Comparison of ENCODE assay signal across 12 cellular contexts in the genomic region with DNA sequence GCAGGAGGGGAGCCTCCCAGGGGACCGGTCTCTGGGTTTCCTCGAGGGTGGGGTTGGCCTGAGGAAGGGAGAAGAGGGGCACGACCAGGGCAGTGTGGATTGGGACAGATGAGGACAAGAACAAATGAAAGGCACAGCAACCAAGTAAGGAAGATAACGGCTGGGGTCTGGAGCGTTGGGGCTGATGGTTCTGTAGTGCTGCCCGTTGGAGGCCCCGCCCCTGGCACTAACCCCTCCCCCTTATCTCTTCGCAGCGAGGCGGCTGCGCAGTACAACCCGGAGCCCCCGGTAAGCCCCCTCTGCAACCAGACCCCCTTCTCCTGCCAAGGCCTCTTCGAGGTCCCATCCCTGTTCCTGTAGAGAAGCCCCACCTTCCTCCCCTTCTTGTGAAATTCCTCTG. TPM values are rescaled to one million over a fixed set of nuclear protein-coding genes. Genes with fewer than 3 reads are reported as not detected.
A peak's percentile ranks its signal among the peaks of the same experiment; 100 is the strongest.
DNase-seq lines count a peak whose midpoint lies in the region; ATAC-seq and TF ChIP-seq lines count a peak whose summit lies in the region.
"Had no signal": no experiment of that assay in that cellular context is flagged by ENCODE, and none has a peak within 500 bp of the region (broad histone marks: within the 10 kb centered on the region; RNA-seq: fewer than 3 reads in every experiment).

No MANE protein-coding gene starts in this region.

- CTCF ChIA-PET in Caco-2 (lab: Charles Lee) = no interaction called here

- no peaks in the 10 kb centered on the region for H3K9me2 ChIP-seq in Karpas-422 (replicated peaks; ENCODE audit: insufficient read depth, low read length)

- no peak overlapping the region for H3K27ac ChIP-seq in Karpas-422 (ENCODE audit: low read length)
- peak overlapping the region; percentile 99 for H3K27ac ChIP-seq in epithelial cell of prostate

- H3K9ac ChIP-seq in Karpas-422 (ENCODE audit: low read length) = no peak overlapping the region

- H3K27me3 Mint-ChIP-seq in Caco-2 (ENCODE audit: insufficient read depth, unreplicated experiment) (no peaks in the 10 kb centered on the region), osteocyte (ENCODE audit: unreplicated experiment) (no peaks in the 10 kb centered on the region)

- peaks cover 7% of the 10 kb centered on the region for H3K4me1 ChIP-seq in Caco-2
- H3K4me1 ChIP-seq in Karpas-422 (ENCODE audit: low read length) = peaks cover 14% of the 10 kb centered on the region

- H3K79me2 ChIP-seq in Karpas-422 (ENCODE audit: low read length) = peaks cover 19% of the 10 kb centered on the region

- H3K4me3 ChIP-seq in Caco-2 (ENCODE audit: low read depth, low read length) (no peak overlapping the region), Karpas-422 (ENCODE audit: low read length) (no peak overlapping the region; the same call in 1 of the 2 replicates)

- H3K36me3 ChIP-seq in Caco-2 (ENCODE audit: control insufficient read depth, insufficient read depth, low read length) = peaks cover 8% of the 10 kb centered on the region
- H3K36me3 ChIP-seq in Karpas-422 (ENCODE audit: insufficient read depth, low read length) = peaks cover 13% of the 10 kb centered on the region; the same call in 1 of the 2 replicates

- no peak for TF ChIP-seq CTCF in Caco-2 (IDR thresholded peaks at IDR 0.05; ENCODE audit: insufficient read depth in 1 of 2, low read depth in 1 of 2, low read length in 1 of 2, severe bottlenecking in 1 of 2, unreplicated experiment in 1 of 2)
- no peak for TF ChIP-seq CTCF in osteocyte (IDR thresholded peaks at IDR 0.05)

- H3K27ac Mint-ChIP-seq in Caco-2 (ENCODE audit: unreplicated experiment) (no peak overlapping the region), osteocyte (ENCODE audit: unreplicated experiment) (peak overlapping the region; percentile 52)

- POLR2A ChIA-PET in Caco-2 (lab: Charles Lee) = no interaction called here

- no peak overlapping the region for H2AFZ ChIP-seq in Karpas-422 (ENCODE audit: low read length)

- H3K36me3 Mint-ChIP-seq in Caco-2 (ENCODE audit: insufficient read depth, unreplicated experiment) (peaks cover 57% of the 10 kb centered on the region), osteocyte (ENCODE audit: unreplicated experiment) (peaks cover 41% of the 10 kb centered on the region)

- no peak for DNase-seq in Caco-2
- peak; percentile 21 for DNase-seq in Karpas-422
- DNase-seq in epithelial cell of prostate (ENCODE audit: low read depth, low spot score) = no peak
- DNase-seq in osteocyte (ENCODE audit: extremely low spot score, unreplicated experiment) = no peak
- no peak for DNase-seq in SKM-1 (lab: John Stamatoyannopoulos, UW; ENCODE audit: unreplicated experiment)
- no peak for DNase-seq in RKO (ENCODE audit: low spot score)
- DNase-seq in NCI-H146 (lab: John Stamatoyannopoulos, UW) = no peak
- DNase-seq: DMS79 treated with DMSO at 0.1 percent for 48 hours, NCI-H187 had no signal

- 0 out of 2 replicates have a peak, but pooled peaks cover 3% of the 10 kb centered on the region for H4K20me1 ChIP-seq in Karpas-422 (ENCODE audit: insufficient read depth, low read depth, low read length)

- no TSS peak for BruUV-seq in Caco-2 (replicated peaks; lab: Mats Ljungman, UMichigan)

- peaks cover 9% of the 10 kb centered on the region for H3K9me3 Mint-ChIP-seq in Caco-2 (ENCODE audit: unreplicated experiment)
- no peaks in the 10 kb centered on the region for H3K9me3 Mint-ChIP-seq in osteocyte (ENCODE audit: unreplicated experiment)

- ATAC-seq in GM18867 (IDR thresholded peaks at IDR 0.05; ENCODE audit: unreplicated experiment) = no peak
- ATAC-seq: sciatic nerve had no signal

- H3K9me3 ChIP-seq in Caco-2 (no peaks in the 10 kb centered on the region; the same call in 1 of the 2 replicates), Karpas-422 (ENCODE audit: low read length) (no peaks in the 10 kb centered on the region)

- H3K4me3 Mint-ChIP-seq in Caco-2 (ENCODE audit: unreplicated experiment) (peak overlapping the region; percentile 93), osteocyte (ENCODE audit: unreplicated experiment) (peak overlapping the region; percentile 85)

- H3K27me3 ChIP-seq in Caco-2 (replicated peaks; ENCODE audit: control insufficient read depth, insufficient read depth, low read length) = no peaks in the 10 kb centered on the region
- H3K27me3 ChIP-seq in Karpas-422 (ENCODE audit: low read length) = no peaks in the 10 kb centered on the region

- H3K4me2 ChIP-seq in Karpas-422 (ENCODE audit: low read depth, low read length, poor library complexity, severe bottlenecking) = no peak overlapping the region

- peaks cover 12% of the 10 kb centered on the region for H3K4me1 Mint-ChIP-seq in Caco-2 (ENCODE audit: low read depth, unreplicated experiment)
- peaks cover 14% of the 10 kb centered on the region for H3K4me1 Mint-ChIP-seq in osteocyte (ENCODE audit: unreplicated experiment)

- intact Hi-C loops in Caco-2 (cut with micrococcal nuclease; ENCODE audit: unreplicated experiment) = no loop called here

RNA-seq across cellular contexts. Expression of a gene that starts 2.2 kb away (rescaled TPM):
- total RNA-seq in Caco-2 (2022) (480 and 489 TPM in 2 replicates), osteocyte (789 and 808 TPM in 2 replicates)
- total RNA-seq in Karpas-422 (2014; rRNA removed; shearing (Covaris generic); ENCODE audit: low replicate concordance) = 121 and 180 TPM in 2 replicates

RNA-seq across cellular contexts. Expression of a gene that starts 10.2 kb away (rescaled TPM):
- not detected in 2 replicates for total RNA-seq in Caco-2 (2022)
- total RNA-seq in Karpas-422 (2014; rRNA removed; shearing (Covaris generic); ENCODE audit: low replicate concordance) = not detected in 2 replicates
- not detected in 2 replicates for total RNA-seq in osteocyte

RNA-seq across cellular contexts. Expression of a gene that starts 26.8 kb away (rescaled TPM):
- total RNA-seq in Caco-2 (2022) (173 and 191 TPM in 2 replicates), osteocyte (172 and 177 TPM in 2 replicates)
- 200 and 242 TPM in 2 replicates for total RNA-seq in Karpas-422 (2014; rRNA removed; shearing (Covaris generic); ENCODE audit: low replicate concordance)

RNA-seq across cellular contexts. Expression of a gene that starts 27.4 kb away (rescaled TPM):
- total RNA-seq in Caco-2 (2022) (121 and 129 TPM in 2 replicates), osteocyte (61.8 and 62.2 TPM in 2 replicates)
- total RNA-seq in Karpas-422 (2014; rRNA removed; shearing (Covaris generic); ENCODE audit: low replicate concordance) = 175 and 322 TPM in 2 replicates

RNA-seq across cellular contexts. Expression of a gene that starts 31.1 kb away (rescaled TPM):
- total RNA-seq in Caco-2 (2022) (not detected in 2 replicates), osteocyte (not detected in 2 replicates)
- 1.6 and 3.1 TPM in 2 replicates for total RNA-seq in Karpas-422 (2014; rRNA removed; shearing (Covaris generic); ENCODE audit: low replicate concordance)
- total RNA-seq: lung, sciatic nerve had no signal
